ENCODE assay signal across 10 cellular contexts in genomic region chr7:73831656-73832579, GRCh38. TPM values are rescaled to one million over a fixed set of nuclear protein-coding genes. Genes with fewer than 3 reads are reported as not detected.
A peak's percentile ranks its signal among the peaks of the same experiment; 100 is the strongest.
DNase-seq lines count a peak whose midpoint lies in the region; ATAC-seq, FAIRE-seq and TF ChIP-seq lines count a peak whose summit lies in the region.
"Had no signal": no experiment of that assay in that cellular context is flagged by ENCODE, and none has a peak within 500 bp of the region (broad histone marks: within the 10 kb centered on the region; RNA-seq: fewer than 3 reads in every experiment).

No MANE protein-coding gene starts in this region.

- peak; percentile 91 for DNase-seq in ELF-1 (ENCODE audit: low read depth, low spot score)
- DNase-seq in NCI-H2196 treated with DMSO at 0.1 percent for 48 hours (lab: John Stamatoyannopoulos, UW; ENCODE audit: unreplicated experiment): peak; percentile 68
- DNase-seq in pancreas: peak; percentile 90 to 96 (median 95)
- no peak for DNase-seq in T1000 (lab: John Stamatoyannopoulos, UW)
- DNase-seq: activated B cell treated with CpG ODN at 0.5 μM for 24 hours had no signal

- no peaks in the 10 kb centered on the region for H3K27me3 ChIP-seq in esophagus (ENCODE audit: control insufficient read depth in 1 of 2, insufficient read depth in 2 of 2, low read length in 2 of 2)
- H3K27me3 ChIP-seq in pancreas: no peaks in the 10 kb centered on the region

- 46 to 57% methylated on average over 28 of the region's 28 CpGs for WGBS in esophagus, 2 donors
- 13 to 16% methylated on average over 28 of the region's 28 CpGs for WGBS in pancreas, 2 donors

- H3K4me1 ChIP-seq in esophagus (ENCODE audit: control insufficient read depth in 2 of 2, insufficient read depth in 2 of 2, low read length in 1 of 2) (peaks cover 3 to 36% of the 10 kb centered on the region in 2 donors), pancreas (peaks cover 30 to 35% (median 30%) of the 10 kb centered on the region in 3 donors)

- ATAC-seq in pancreas: peak; percentile 59 to 69 (median 60)
- ATAC-seq in GM18520 (IDR thresholded peaks at IDR 0.05; ENCODE audit: unreplicated experiment): no peak
- no peak for ATAC-seq in HG03280 (IDR thresholded peaks at IDR 0.05; ENCODE audit: unreplicated experiment)
- no peak for ATAC-seq in HG03045 (IDR thresholded peaks at IDR 0.05; ENCODE audit: unreplicated experiment)

- H3K27ac ChIP-seq in esophagus (ENCODE audit: low read depth in 2 of 2, low read length in 1 of 2) (peak overlapping the region; percentile 94 to 95), pancreas (peak overlapping the region; percentile 95 to 98 (median 98))

- intact Hi-C loops in pancreas (cut with DNase I): no loop called here

- H3K4me3 ChIP-seq in esophagus (ENCODE audit: low read depth in 1 of 2, low read length in 2 of 2) (peak overlapping the region; percentile 59 to 81), pancreas (peak overlapping the region; percentile 66 to 94 (median 68))

- H3K9me3 ChIP-seq in esophagus (ENCODE audit: control insufficient read depth in 2 of 2, insufficient read depth in 1 of 2, low read depth in 1 of 2, low read length in 1 of 2) (peaks cover 0 to 9% of the 10 kb centered on the region in 2 donors), pancreas (no peaks in the 10 kb centered on the region)

- TF ChIP-seq CTCF in pancreas (IDR thresholded peaks at IDR 0.05): no peak

- no peak for FAIRE-seq in pancreas (lab: Jason Lieb, UNC)

- H3K36me3 ChIP-seq in esophagus (ENCODE audit: control insufficient read depth in 2 of 2, insufficient read depth in 2 of 2, low read length in 1 of 2) (peaks cover 0 to 2% of the 10 kb centered on the region in 2 donors), pancreas (no peaks in the 10 kb centered on the region)

RNA-seq across cellular contexts. Expression of gene CLDN4, which starts 1.1 kb away (rescaled TPM):
- 100 to 1,000 TPM; 124 to 233 TPM for polyA plus RNA-seq in esophagus
- total RNA-seq in pancreas: 100 to 1,000 TPM in 2 of 6 donors, 10 to 100 TPM in 4; 47.8 to 150 (median 65.1) TPM
- 10 to 100 TPM; 73.1 to 75.2 TPM for polyA plus RNA-seq in pancreas
- total RNA-seq: activated B cell treated with CpG ODN at 0.5 μM for 24 hours had no signal

RNA-seq across cellular contexts. Expression of gene METTL27, which starts 10.4 kb away (rescaled TPM):
- polyA plus RNA-seq in esophagus (1 to 10 TPM in 1 of 2 donors, under 1 TPM in 1; 0.45 to 1.1 TPM), pancreas (1 to 10 TPM; 5.6 to 6.6 TPM)
- 10 to 100 TPM in 1 of 6 donors, 1 to 10 TPM in 5; 3.0 to 11.2 (median 4.7) TPM for total RNA-seq in pancreas

RNA-seq across cellular contexts. Expression of gene TMEM270, which starts 29.0 kb away (rescaled TPM):
- polyA plus RNA-seq in esophagus (not detected), pancreas (under 1 TPM in 1 of 2 donors, not detected in 1; 0.31 TPM)
- under 1 TPM in 1 of 6 donors, not detected in 5; 0.25 TPM for total RNA-seq in pancreas
- total RNA-seq: activated B cell treated with CpG ODN at 0.5 μM for 24 hours, liver had no signal

Comparison
In these comparisons a context has a peak if more than half of its experiments do, and no peak if none do; other contexts are left out.
1. ATAC-seq: peak in pancreas (4 of 4); none in GM18520 (single experiment), HG03280 (single experiment) and HG03045 (single experiment).